ENCODE assay signal across 10 cellular contexts in genomic region chr1:51736702-51737101, GRCh38.
A peak's percentile ranks its signal among the peaks of the same experiment; 100 is the strongest.
DNase-seq lines count a peak whose midpoint lies in the region; ATAC-seq, FAIRE-seq and TF ChIP-seq lines count a peak whose summit lies in the region.
"Had no signal": no experiment of that assay in that cellular context is flagged by ENCODE, and none has a peak within 500 bp of the region (broad histone marks: within the 10 kb centered on the region; RNA-seq: fewer than 3 reads in every experiment).

No MANE protein-coding gene starts in this region.

- ATAC-seq in A549 (peak; percentile 56 to 63; a peak in 4 of 6 replicates), GM19328 (IDR thresholded peaks at IDR 0.05; ENCODE audit: unreplicated experiment) (no peak), GM18873 (IDR thresholded peaks at IDR 0.05; ENCODE audit: low FRiP score, unreplicated experiment) (no peak), GM21723 (IDR thresholded peaks at IDR 0.05; ENCODE audit: unreplicated experiment) (no peak), GM21717 (IDR thresholded peaks at IDR 0.05; ENCODE audit: unreplicated experiment) (no peak)

- H3K4me1 ChIP-seq in A549 (peaks cover 79% of the 10 kb centered on the region), HEK293 (ENCODE audit: control insufficient read depth, insufficient read depth, low read length) (peaks cover 56% of the 10 kb centered on the region), adipocyte (ENCODE audit: control insufficient read depth, insufficient read depth, low read length) (peaks cover 41% of the 10 kb centered on the region)

- TF ChIP-seq POLR2A in A549 (IDR thresholded peaks at IDR 0.05; ENCODE audit: low read length): no peak

- peak in 1 of 2 experiments; percentile 69 for DNase-seq in A549 (ENCODE audit: low read depth in 1 of 2, low spot score in 1 of 2)
- peak; percentile 40 for DNase-seq in adipocyte (ENCODE audit: low read depth)
- peak; percentile 75 for DNase-seq in kidney epithelial cell (ENCODE audit: low read depth)
- DNase-seq: left cardiac atrium; stimulated activated CD4-positive, alpha-beta T cell treated with anti-CD3 and anti-CD28 coated beads, Interleukin-4, amount 100 ng/mL, for 4 hours had no signal

- CTCF ChIA-PET in A549 (lab: Yijun Ruan, JAX) (interaction anchor here (0.6 to 0.7 kb wide), 2 partner anchors 31 to 799 kb away, joined by 3 read pairs; no protein-coding TSS in a partner anchor), HEK293 (lab: Yijun Ruan, JAX) (interaction anchor here (0.7 kb wide), 1 partner anchor 248 kb away, joined by 3 read pairs; no protein-coding TSS in a partner anchor)

- no peak overlapping the region for H3K9ac ChIP-seq in adipocyte (ENCODE audit: low read length)

- H3K4me2 ChIP-seq in A549: peak overlapping the region; percentile 92

- no peak for FAIRE-seq in A549 (lab: Jason Lieb, UNC)

- no peak for TF ChIP-seq RAD21 in A549 (conservative IDR thresholded peaks at IDR 0.05 in 1 of 2, IDR thresholded peaks at IDR 0.05 in 1 of 2)

- peak overlapping the region; percentile 31; the same call in 2 of the 3 replicates for H3K4me3 ChIP-seq in A549
- no peak overlapping the region for H3K4me3 ChIP-seq in HEK293 (ENCODE audit: low read depth, low read length)
- no peak overlapping the region for H3K4me3 ChIP-seq in adipocyte (ENCODE audit: low read length)
- H3K4me3 ChIP-seq in kidney epithelial cell (ENCODE audit: low read depth, low read length): no peak overlapping the region

- POLR2A ChIA-PET in A549 (lab: Yijun Ruan, JAX) (no interaction called here), HEK293 (lab: Yijun Ruan, JAX) (no interaction called here)

- no peaks in the 10 kb centered on the region for H3K27me3 ChIP-seq in adipocyte (replicated peaks; ENCODE audit: control insufficient read depth, insufficient read depth, low read length)
- no peaks in the 10 kb centered on the region for H3K27me3 ChIP-seq in kidney epithelial cell (ENCODE audit: control insufficient read depth, insufficient read depth, low read length)

- H3K36me3 ChIP-seq in HEK293 (ENCODE audit: control insufficient read depth in 2 of 2, insufficient read depth in 1 of 2, low read length in 2 of 2) (no peaks in the 10 kb centered on the region), adipocyte (ENCODE audit: control insufficient read depth, insufficient read depth, low read length, severe bottlenecking) (no peaks in the 10 kb centered on the region), kidney epithelial cell (ENCODE audit: control insufficient read depth, insufficient read depth, low read length) (no peaks in the 10 kb centered on the region)

- TF ChIP-seq CTCF in A549 (IDR thresholded peaks at IDR 0.05) (no peak), HEK293 (tag by site-specific recombination; IDR thresholded peaks at IDR 0.05) (no peak), kidney epithelial cell (IDR thresholded peaks at IDR 0.05; ENCODE audit: insufficient read depth, low read length, poor library complexity, severe bottlenecking) (no peak)

- H3K9me3 ChIP-seq in A549: no peaks in the 10 kb centered on the region
- H3K9me3 ChIP-seq in HEK293 (ENCODE audit: control insufficient read depth, insufficient read depth, low read depth, low read length): no peaks in the 10 kb centered on the region
- H3K9me3 ChIP-seq in adipocyte (ENCODE audit: control insufficient read depth, low read length): no peaks in the 10 kb centered on the region

- TF ChIP-seq EP300 in A549 (IDR thresholded peaks at IDR 0.05): no peak

- H3K27ac ChIP-seq in A549 (peak overlapping the region; percentile 68 to 81), HEK293 (ENCODE audit: extremely low read depth, low read depth, low read length) (no peak overlapping the region)

TF ChIP-seq in A549, 52 proteins besides CTCF, POLR2A, EP300 and RAD21:
- no peak for TF ChIP-seq CBX2 (IDR thresholded peaks at IDR 0.05; ENCODE audit: borderline replicate concordance, low read depth)
- no peak for TF ChIP-seq MAX (IDR thresholded peaks at IDR 0.05)
- TF ChIP-seq HMGXB4 (CRISPR knock-in tag; IDR thresholded peaks at IDR 0.05; ENCODE audit: borderline replicate concordance): no peak
- TF ChIP-seq HEYL (CRISPR knock-in tag; IDR thresholded peaks at IDR 0.05): no peak
- no peak for TF ChIP-seq HDAC2 (IDR thresholded peaks at IDR 0.05)
- no peak for TF ChIP-seq NFE2L2 (conservative IDR thresholded peaks at IDR 0.05; ENCODE audit: low read length)
TF ChIP-seq in A549: peak in this region for 0.

TF ChIP-seq in HEK293, 187 proteins besides CTCF, POLR2A, EP300 and RAD21 (continues in another document):
- TF ChIP-seq ZNF138 (tag by site-specific recombination; IDR thresholded peaks at IDR 0.05; ENCODE audit: borderline replicate concordance) (no peak), OSR2 (tag by site-specific recombination; IDR thresholded peaks at IDR 0.05) (peak; percentile 56; the same call in 1 of the 2 replicates), ZNF341 (tag by site-specific recombination; IDR thresholded peaks at IDR 0.05; ENCODE audit: low read depth) (no peak), ZNF585B (tag by site-specific recombination; IDR thresholded peaks at IDR 0.05) (no peak), ZFP3 (tag by site-specific recombination; IDR thresholded peaks at IDR 0.05; ENCODE audit: low read depth) (no peak), REPIN1 (tag by site-specific recombination; IDR thresholded peaks at IDR 0.05; ENCODE audit: low read depth) (no peak), ZNF24 (tag by site-specific recombination; IDR thresholded peaks at IDR 0.05) (no peak), KLF7 (tag by site-specific recombination; IDR thresholded peaks at IDR 0.05; ENCODE audit: borderline replicate concordance) (no peak), ZFP69B (tag by site-specific recombination; IDR thresholded peaks at IDR 0.05) (peak; percentile 94), ZNF280D (tag by site-specific recombination; IDR thresholded peaks at IDR 0.05) (no peak), ZNF366 (tag by site-specific recombination; conservative IDR thresholded peaks at IDR 0.05) (no peak; the same call in 1 of the 2 replicates), ZNF302 (tag by site-specific recombination; IDR thresholded peaks at IDR 0.05; ENCODE audit: low read depth) (no peak), BCL6B (tag by site-specific recombination; IDR thresholded peaks at IDR 0.05) (peak; percentile 94), ZNF529 (tag by site-specific recombination; IDR thresholded peaks at IDR 0.05; ENCODE audit: insufficient replicate concordance) (no peak), ZNF335 (tag by site-specific recombination; conservative IDR thresholded peaks at IDR 0.05) (no peak), SCRT2 (tag by site-specific recombination; IDR thresholded peaks at IDR 0.05) (no peak), ZNF157 (tag by site-specific recombination; IDR thresholded peaks at IDR 0.05) (no peak), GLI4 (tag by site-specific recombination; IDR thresholded peaks at IDR 0.05) (no peak)

Comparison
In these comparisons a context has a peak if more than half of its experiments do, and no peak if none do; other contexts are left out.
1. ATAC-seq: peak in A549 (2 of 2); none in GM19328 (single experiment), GM18873 (single experiment), GM21723 (single experiment) and GM21717 (single experiment).